Comparison of ENCODE assay signal across 15 cellular contexts in genomic region chr4:39658756-39659155, GRCh38. TPM values are rescaled to one million over a fixed set of nuclear protein-coding genes. Genes with fewer than 3 reads are reported as not detected.
DNase-seq lines count a peak whose midpoint lies in the region; ATAC-seq, FAIRE-seq and TF ChIP-seq lines count a peak whose summit lies in the region.
"Had no signal": no experiment of that assay in that cellular context is flagged by ENCODE, and none has a peak within 500 bp of the region (broad histone marks: within the 10 kb centered on the region; RNA-seq: fewer than 3 reads in every experiment).

No MANE protein-coding gene starts in this region.

- H3K9me3 Mint-ChIP-seq in HFFc6, result no peaks in the 10 kb centered on the region

- peaks cover 11% of the 10 kb centered on the region for H3K4me1 Mint-ChIP-seq in HFFc6 (ENCODE audit: low read depth)

- no TSS peak for BruUV-seq in GM12878 (replicated peaks; lab: Mats Ljungman, UMichigan)

- H3K27ac Mint-ChIP-seq in HFFc6, result no peak overlapping the region
- H3K27ac Mint-ChIP-seq: B cell had no signal

- no peaks in the 10 kb centered on the region for H3K27me3 ChIP-seq in GM12878 (replicated peaks in 1 of 2; ENCODE audit: control insufficient read depth in 2 of 2, insufficient read depth in 2 of 2, low read length in 1 of 2)
- no peaks in the 10 kb centered on the region for H3K27me3 ChIP-seq in psoas muscle (ENCODE audit: insufficient read depth in 3 of 3, low read length in 2 of 3)
- H3K27me3 ChIP-seq: uterus had no signal

- RAD21 ChIA-PET in GM12878 (lab: Charles Lee; ENCODE audit: unreplicated experiment), result interaction anchor here (0.6 to 4.1 kb wide), 8 partner anchors 12 to 315 kb away, joined by 3 to 31 read pairs (median 4); partner anchors contain the start of genes SMIM14 and UGDH

- H3K4me2 ChIP-seq in GM12878 (ENCODE audit: control insufficient read depth, insufficient read depth), result no peak overlapping the region

- no peak overlapping the region for H3K4me3 Mint-ChIP-seq in HFFc6
- H3K4me3 Mint-ChIP-seq: B cell had no signal

- no peak overlapping the region for H2AFZ ChIP-seq in GM12878 (ENCODE audit: control insufficient read depth, low read depth, low read length)

- TF ChIP-seq EP300 in GM12878 (IDR thresholded peaks at IDR 0.05; ENCODE audit: borderline replicate concordance in 1 of 2, control insufficient read depth in 1 of 2, low read depth in 2 of 2, low read length in 2 of 2), result no peak

- peak; percentile 42 for TF ChIP-seq CTCF in AG09309 (IDR thresholded peaks at IDR 0.05; ENCODE audit: control insufficient read depth, insufficient read depth, low read depth, low read length, missing control alignments)
- TF ChIP-seq CTCF in HFFc6 (IDR thresholded peaks at IDR 0.05), result peak; percentile 69
- TF ChIP-seq CTCF in GM12878 (IDR thresholded peaks at IDR 0.05 in 2 of 3, conservative IDR thresholded peaks at IDR 0.05 in 1 of 3; ENCODE audit: control insufficient read depth in 2 of 3, extremely low read depth in 1 of 3, insufficient read depth in 1 of 3, low read depth in 3 of 3, low read length in 3 of 3), result peak in 2 of 3 experiments; percentile 28 to 37; a peak in 2 of 6 replicates
- no peak for TF ChIP-seq CTCF in psoas muscle (IDR thresholded peaks at IDR 0.05)

- H3K4me3 ChIP-seq in AG09309 (ENCODE audit: control insufficient read depth, low read depth, low read length) (no peak overlapping the region), GM12878 (no peak overlapping the region), psoas muscle (no peak overlapping the region)
- H3K4me3 ChIP-seq: SK-N-MC, uterus had no signal

- 82% methylated on average over 3 of the region's 3 CpGs for WGBS in GM12878 (ENCODE audit: insufficient coverage, insufficient replicate concordance, low lambda C conversion rate, missing lambda C conversion rate)
- 86 to 93% (median 88%) methylated on average over 3 of the region's 3 CpGs for WGBS in psoas muscle, 3 donors

- TF ChIP-seq POLR2A in GM12878 (IDR thresholded peaks at IDR 0.05; ENCODE audit: low read depth, low read length), result no peak

- H3K9me3 ChIP-seq in GM12878 (replicated peaks; ENCODE audit: control insufficient read depth, insufficient read depth, low read length) (no peaks in the 10 kb centered on the region; the same call in 1 of the 3 replicates), psoas muscle (no peaks in the 10 kb centered on the region)
- H3K9me3 ChIP-seq: uterus had no signal

- H3K36me3 ChIP-seq in GM12878 (ENCODE audit: control insufficient read depth in 2 of 2, insufficient read depth in 2 of 2, low read length in 1 of 2) (no peaks in the 10 kb centered on the region), psoas muscle (ENCODE audit: insufficient read depth in 1 of 2, low read depth in 1 of 2) (no peaks in the 10 kb centered on the region)
- H3K36me3 ChIP-seq: uterus had no signal

- POLR2A ChIA-PET in GM12878 (lab: Charles Lee), result interaction anchor here (1.1 kb wide), 2 partner anchors 10 to 19 kb away, joined by 3 to 5 read pairs; no protein-coding TSS in a partner anchor

- no peaks in the 10 kb centered on the region for H4K20me1 ChIP-seq in GM12878 (ENCODE audit: control insufficient read depth, insufficient read depth)

- no peaks in the 10 kb centered on the region for H3K79me2 ChIP-seq in GM12878 (ENCODE audit: control insufficient read depth, insufficient read depth, low read length)

- DNase-seq in AG09309 (ENCODE audit: low read depth), result no peak
- DNase-seq in HFFc6, result no peak
- DNase-seq in GM12878 (ENCODE audit: low read depth, low spot score), result no peak
- DNase-seq in iris pigment epithelial cell (ENCODE audit: low read depth), result peak; percentile 17
- no peak for DNase-seq in psoas muscle
- no peak for DNase-seq in cortex of kidney (lab: John Stamatoyannopoulos, UW)
- no peak for DNase-seq in NCI-H2107 (lab: John Stamatoyannopoulos, UW)
- DNase-seq: activated CD4-positive, CD25-positive, alpha-beta regulatory T cell treated with anti-CD3 and anti-CD28 coated beads, Interleukin-2, amount 50 U/mL, for 72 hours; NCI-H1694; NCI-H774; occipital lobe; uterus had no signal

- H3K27me3 Mint-ChIP-seq in HFFc6 (ENCODE audit: insufficient read depth), result no peaks in the 10 kb centered on the region; the same call in 1 of the 2 replicates
- H3K27me3 Mint-ChIP-seq: B cell had no signal

- SMC1A ChIA-PET in GM12878 (lab: Charles Lee; ENCODE audit: uncharacterized antibody, unreplicated experiment), result interaction anchor here (0.7 to 6.1 kb wide), 13 partner anchors 21 to 201 kb away, joined by 3 to 45 read pairs (median 4); partner anchors contain the start of genes LIAS, RPL9 and SMIM14

- CTCF ChIA-PET in GM12878 (lab: Yijun Ruan, JAX), result interaction anchor here (0.6 to 3.8 kb wide), 10 partner anchors 10 to 199 kb away, joined by 3 to 29 read pairs (median 4); partner anchors contain the start of genes LIAS and UGDH

- no peak for ATAC-seq in GM12878
- no peak for ATAC-seq in psoas muscle
- ATAC-seq in GM21529 (IDR thresholded peaks at IDR 0.05; ENCODE audit: unreplicated experiment), result no peak

- H3K27ac ChIP-seq in GM12878 (ENCODE audit: control insufficient read depth, insufficient read depth) (no peak overlapping the region), psoas muscle (no peak overlapping the region)
- H3K27ac ChIP-seq: SK-N-MC, uterus had no signal

- TF ChIP-seq RAD21 in GM12878 (IDR thresholded peaks at IDR 0.05; ENCODE audit: insufficient read depth, low read depth, low read length), result peak; percentile 60

- intact Hi-C loops in GM12878 (cut with micrococcal nuclease; ENCODE audit: unreplicated experiment) (loop anchor here (1.0 kb wide), 1 partner anchor 189 kb away; no protein-coding TSS in a partner anchor), psoas muscle (cut with DNase I) (no loop called here)

- no peak for FAIRE-seq in GM12878 (lab: Jason Lieb, UNC)

- H3K4me1 ChIP-seq in GM12878 (ENCODE audit: control insufficient read depth, insufficient read depth, low read length) (peaks cover 29% of the 10 kb centered on the region), psoas muscle (no peaks in the 10 kb centered on the region)
- H3K4me1 ChIP-seq: uterus had no signal

- H3K36me3 Mint-ChIP-seq in HFFc6 (ENCODE audit: low read depth), result no peaks in the 10 kb centered on the region

- no peak overlapping the region for H3K9ac ChIP-seq in GM12878 (ENCODE audit: control insufficient read depth, insufficient read depth, low read length)

- in situ Hi-C loops in GM12878 (cut with MboI), result no loop called here

TF ChIP-seq in GM12878, 131 proteins besides CTCF, POLR2A, EP300 and RAD21:
- TF ChIP-seq ATF7 (IDR thresholded peaks at IDR 0.05; ENCODE audit: low read depth) (no peak), SMC3 (IDR thresholded peaks at IDR 0.05; ENCODE audit: borderline replicate concordance, low read length) (peak; percentile 46; the same call in 1 of the 2 replicates)

RNA-seq across cellular contexts. Expression of gene SMIM14, which starts 20.1 kb away (rescaled TPM):
- total RNA-seq in HFFc6 (2021; fragmentation: NEBNext Ultra II Directional; extraction: Animal tissue kit (Norgen Biotek cat#: 25700)), result 10 to 100 TPM; 26.6 to 35.0 (median 29.2) TPM
- total RNA-seq in GM12878 (2013; cell fraction: nucleolus; rRNA removed), result 18.3 and 21.1 TPM in 2 replicates
- total RNA-seq in GM12878 (2014; rRNA removed), result 125 and 226 TPM in 2 replicates
- total RNA-seq in GM12878 (2014; rRNA removed; fragmentation: Illumina TruSeq; extraction: Trizol), result 184 and 186 TPM in 2 replicates
- total RNA-seq in GM12878 (2021), result 182 and 190 TPM in 2 replicates
- polyA plus RNA-seq in GM12878 (2011; ENCODE audit: low read depth), result 31.2 TPM
- polyA plus RNA-seq in GM12878 (2011; rRNA removed), result 475 and 622 TPM in 2 replicates
- 192 and 213 TPM in 2 replicates for polyA plus RNA-seq in GM12878 (2011; cell fraction: cytosol; rRNA removed)
- 94.6 and 109 TPM in 2 replicates for polyA plus RNA-seq in GM12878 (2011; cell fraction: nucleus; rRNA removed)
- 72.3 and 88.3 TPM in 2 replicates for polyA plus RNA-seq in GM12878 (2012)
- polyA plus RNA-seq in GM12878 (2014; fragmentation: Illumina TruSeq; extraction: Trizol), result 208 and 257 TPM in 2 replicates
- polyA plus RNA-seq in GM12878 (2014; fragmentation: Nextera tagmentation; extraction: Ambion mirVana), result 100 to 1,000 TPM; 585 to 671 TPM
- 92.3 and 161 TPM in 2 replicates for polyA plus RNA-seq in GM12878 (2014; rRNA removed)
- 100 to 1,000 TPM; 144 to 173 TPM for polyA plus RNA-seq in GM12878 (2016; fragmentation: Nextera tagmentation; extraction: Ambion mirVana)
- polyA minus RNA-seq in GM12878 (2011; rRNA and poly(A)+ RNA removed), result 420 and 536 TPM in 2 replicates
- polyA minus RNA-seq in GM12878 (2011; cell fraction: cytosol; rRNA and poly(A)+ RNA removed), result 87.4 and 119 TPM in 2 replicates
- 10.2 and 13.1 TPM in 2 replicates for polyA minus RNA-seq in GM12878 (2011; cell fraction: nucleus; rRNA and poly(A)+ RNA removed)
- 1 to 10 TPM; 4.2 to 7.7 (median 6.5) TPM for total RNA-seq in psoas muscle
- polyA plus RNA-seq in psoas muscle, result 1 to 10 TPM; 2.2 to 8.4 (median 3.1) TPM

RNA-seq across cellular contexts. Expression of gene UBE2K, which starts 39.2 kb away (rescaled TPM):
- 100 to 1,000 TPM in 2 of 6 experiments, 10 to 100 TPM in 4; 84.8 to 104 (median 90.6) TPM for total RNA-seq in HFFc6 (2021; fragmentation: NEBNext Ultra II Directional; extraction: Animal tissue kit (Norgen Biotek cat#: 25700))
- 34.6 and 36.7 TPM in 2 replicates for total RNA-seq in GM12878 (2013; cell fraction: nucleolus; rRNA removed)
- 20.5 and 22.5 TPM in 2 replicates for total RNA-seq in GM12878 (2014; rRNA removed)
- 17.0 and 20.0 TPM in 2 replicates for total RNA-seq in GM12878 (2014; rRNA removed; fragmentation: Illumina TruSeq; extraction: Trizol)
- total RNA-seq in GM12878 (2021), result 71.4 and 78.5 TPM in 2 replicates
- polyA plus RNA-seq in GM12878 (2011; ENCODE audit: low read depth), result 47.3 TPM
- 111 and 158 TPM in 2 replicates for polyA plus RNA-seq in GM12878 (2011; rRNA removed)
- polyA plus RNA-seq in GM12878 (2011; cell fraction: cytosol; rRNA removed), result 50.9 and 51.8 TPM in 2 replicates
- polyA plus RNA-seq in GM12878 (2011; cell fraction: nucleus; rRNA removed), result 18.6 and 26.0 TPM in 2 replicates
- 83.2 and 83.3 TPM in 2 replicates for polyA plus RNA-seq in GM12878 (2012)
- polyA plus RNA-seq in GM12878 (2014; fragmentation: Illumina TruSeq; extraction: Trizol), result 55.4 and 67.2 TPM in 2 replicates
- polyA plus RNA-seq in GM12878 (2014; fragmentation: Nextera tagmentation; extraction: Ambion mirVana), result 10 to 100 TPM; 54.3 to 96.4 TPM
- polyA plus RNA-seq in GM12878 (2014; rRNA removed), result 79.6 and 102 TPM in 2 replicates
- polyA plus RNA-seq in GM12878 (2016; fragmentation: Nextera tagmentation; extraction: Ambion mirVana), result 100 to 1,000 TPM; 113 to 141 TPM
- 23.8 and 35.3 TPM in 2 replicates for polyA minus RNA-seq in GM12878 (2011; rRNA and poly(A)+ RNA removed)
- polyA minus RNA-seq in GM12878 (2011; cell fraction: cytosol; rRNA and poly(A)+ RNA removed), result 14.8 and 20.2 TPM in 2 replicates
- polyA minus RNA-seq in GM12878 (2011; cell fraction: nucleus; rRNA and poly(A)+ RNA removed), result 5.4 and 15.5 TPM in 2 replicates
- total RNA-seq in psoas muscle, result 10 to 100 TPM; 45.9 to 75.9 (median 61.5) TPM
- polyA plus RNA-seq in psoas muscle, result 10 to 100 TPM; 24.5 to 69.1 (median 39.1) TPM
